9 cellular contexts compared by ENCODE assay signal in genomic region chr20:24384865-24385264, GRCh38.
"Had no signal": no experiment of that assay in that cellular context is flagged by ENCODE, and none has a peak within 500 bp of the region (broad histone marks: within the 10 kb centered on the region; RNA-seq: fewer than 3 reads in every experiment).

No MANE protein-coding gene starts in this region.

- ATAC-seq: activated CD4-positive, alpha-beta T cell treated with anti-CD3 and anti-CD28 coated beads for 36 hours; activated CD4-positive, CD25-positive, alpha-beta regulatory T cell treated with anti-CD3 and anti-CD28 coated beads, Interleukin-2, amount 50 U/mL, for 24 hours; activated CD8-positive, alpha-beta memory T cell treated with anti-CD3 and anti-CD28 coated beads, Interleukin-2, amount 10 ng/mL, durations not matched to agents 7 days and 5 days; activated CD8-positive, alpha-beta T cell treated with anti-CD3 and anti-CD28 coated beads for 36 hours; activated CD8-positive, alpha-beta T cell treated with anti-CD3 and anti-CD28 coated beads, Interleukin-2, amount 10 ng/mL, durations not matched to agents 7 days and 5 days; T-helper 17 cell; WTC11 had no signal

- H3K27ac ChIP-seq: VCaP, WERI-Rb-1 had no signal

- H3K36me3 ChIP-seq: WERI-Rb-1 had no signal
